ENCODE assay signal across 10 cellular contexts in genomic region chr22:31230155-31230870, GRCh38. TPM values are rescaled to one million over a fixed set of nuclear protein-coding genes. Genes with fewer than 3 reads are reported as not detected.
A peak's percentile ranks its signal among the peaks of the same experiment; 100 is the strongest.
DNase-seq lines count a peak whose midpoint lies in the region; ATAC-seq, FAIRE-seq and TF ChIP-seq lines count a peak whose summit lies in the region.
"Had no signal": no experiment of that assay in that cellular context is flagged by ENCODE, and none has a peak within 500 bp of the region (broad histone marks: within the 10 kb centered on the region; RNA-seq: fewer than 3 reads in every experiment).

No MANE protein-coding gene starts in this region.

- H3K4me2 ChIP-seq in GM23248 (ENCODE audit: unreplicated experiment): no peak overlapping the region

- peak overlapping the region; percentile 24; the same call in 1 of the 2 replicates for H3K9ac ChIP-seq in GM23248

- DNase-seq in GM23248 (peak; percentile 42), heart left ventricle (no peak), small intestine (peak; percentile 57), OCI-M2 (lab: John Stamatoyannopoulos, UW; ENCODE audit: unreplicated experiment) (no peak), AG08395 (ENCODE audit: low spot score) (no peak)
- DNase-seq: NCI-H774 had no signal

- H2AFZ ChIP-seq in GM23248: no peak overlapping the region

- H3K4me1 ChIP-seq in GM23248 (ENCODE audit: insufficient read depth): 0 out of 2 replicates have a peak, but pooled peaks cover 7% of the 10 kb centered on the region
- peaks cover 5 to 72% (median 37%) of the 10 kb centered on the region in 12 donors for H3K4me1 ChIP-seq in heart left ventricle
- peaks cover 7 to 15% of the 10 kb centered on the region in 2 donors for H3K4me1 ChIP-seq in small intestine (ENCODE audit: control insufficient read depth in 2 of 2, insufficient read depth in 1 of 2, low read depth in 1 of 2, low read length in 1 of 2)

- 86 to 90% methylated on average over 6 of the region's 6 CpGs for WGBS in GM23248 (ENCODE audit: low coverage in 1 of 2, low lambda C conversion rate in 2 of 2, missing lambda C conversion rate in 2 of 2), 2 experiments
- WGBS in heart left ventricle, 4 donors: 53 to 66% (median 56%) methylated on average over 6 of the region's 6 CpGs
- WGBS in small intestine, 3 donors: 23 to 45% (median 30%) methylated on average over 6 of the region's 6 CpGs

- in situ Hi-C loops in GM23248 (cut with MboI): no loop called here

- H3K36me3 ChIP-seq in GM23248 (ENCODE audit: low read depth) (no peaks in the 10 kb centered on the region; the same call in 1 of the 2 replicates), heart left ventricle (peaks cover 0 to 22% (median 11%) of the 10 kb centered on the region in 9 donors), small intestine (ENCODE audit: control insufficient read depth in 2 of 2, insufficient read depth in 2 of 2, low read length in 2 of 2) (peaks cover 0 to 3% of the 10 kb centered on the region in 2 donors)

- no peak for FAIRE-seq in small intestine (lab: Jason Lieb, UNC)
- FAIRE-seq: endometrium had no signal

- no peak overlapping the region for H3K4me3 ChIP-seq in GM23248
- peak overlapping the region in 1 of 12 donors; percentile 18 for H3K4me3 ChIP-seq in heart left ventricle
- no peak overlapping the region for H3K4me3 ChIP-seq in small intestine (ENCODE audit: low read depth in 1 of 2, low read length in 2 of 2)

- TF ChIP-seq CTCF in VCaP (conservative IDR thresholded peaks at IDR 0.05) (no peak), heart left ventricle (IDR thresholded peaks at IDR 0.05) (no peak)

- ATAC-seq in heart left ventricle: peak; percentile 35 to 72 (median 62)
- no peak for ATAC-seq in GM18907 (IDR thresholded peaks at IDR 0.05; ENCODE audit: unreplicated experiment)
- ATAC-seq in HG03457 (IDR thresholded peaks at IDR 0.05; ENCODE audit: unreplicated experiment): no peak

- H4K20me1 ChIP-seq in GM23248 (ENCODE audit: insufficient read depth): no peaks in the 10 kb centered on the region

- H3K79me2 ChIP-seq in GM23248 (ENCODE audit: insufficient read depth): no peaks in the 10 kb centered on the region

- no peaks in the 10 kb centered on the region for H3K9me2 ChIP-seq in GM23248 (ENCODE audit: insufficient read depth)

- no peaks in the 10 kb centered on the region for H3K27me3 ChIP-seq in GM23248 (replicated peaks; ENCODE audit: insufficient read depth)
- no peaks in the 10 kb centered on the region for H3K27me3 ChIP-seq in heart left ventricle
- H3K27me3 ChIP-seq in small intestine (ENCODE audit: control insufficient read depth in 2 of 2, insufficient read depth in 2 of 2, low read length in 2 of 2): no peaks in the 10 kb centered on the region

- H3K9me3 ChIP-seq in GM23248 (ENCODE audit: low read depth): no peaks in the 10 kb centered on the region
- H3K9me3 ChIP-seq in heart left ventricle: no peaks in the 10 kb centered on the region
- no peaks in the 10 kb centered on the region for H3K9me3 ChIP-seq in small intestine (ENCODE audit: control insufficient read depth, low read depth)

- intact Hi-C loops in heart left ventricle (cut with DNase I): loop anchor here in 9 of 10 donors (2.0 to 10.0 kb wide), 6 partner anchors 116 to 286 kb away; partner anchors contain the start of gene SELENOM (in 7 of the 9)

- no peak overlapping the region for H3K27ac ChIP-seq in GM23248
- H3K27ac ChIP-seq in VCaP: peak overlapping the region; percentile 22; the same call in 1 of the 2 replicates
- peak overlapping the region; percentile 43 to 95 (median 70) for H3K27ac ChIP-seq in heart left ventricle
- H3K27ac ChIP-seq in small intestine (ENCODE audit: low read depth in 1 of 2, low read length in 1 of 2): peak overlapping the region; percentile 75 to 85

- H3F3A ChIP-seq in GM23248 (ENCODE audit: insufficient read depth): no peaks in the 10 kb centered on the region

- TF ChIP-seq POLR2A in heart left ventricle (IDR thresholded peaks at IDR 0.05): no peak

RNA-seq across cellular contexts. Expression of gene LIMK2, which starts 18.2 kb away (rescaled TPM):
- total RNA-seq in GM23248 (2014; rRNA removed; shearing (Covaris generic)): 19.3 and 19.5 TPM in 2 replicates
- 10.7 and 11.1 TPM in 2 replicates for polyA plus RNA-seq in GM23248 (2016; fragmentation: Nextera tagmentation; extraction: Ambion mirVana)
- 10 to 100 TPM in 4 of 9 donors, 1 to 10 TPM in 5; 7.1 to 33.3 (median 9.4) TPM for total RNA-seq in heart left ventricle
- 10 to 100 TPM in 1 of 2 donors, 1 to 10 TPM in 1; 7.0 to 10.9 TPM for polyA plus RNA-seq in heart left ventricle
- polyA plus RNA-seq in small intestine: 10 to 100 TPM; 15.7 to 37.1 (median 21.1) TPM

Comparison
In these comparisons a context has a peak if more than half of its experiments do, and no peak if none do; other contexts are left out.
1. DNase-seq: peak in GM23248 (single experiment) and small intestine (single experiment); none in heart left ventricle (0 of 5), OCI-M2 (single experiment) and AG08395 (single experiment).
2. ATAC-seq: peak in heart left ventricle (4 of 4); none in GM18907 (single experiment) and HG03457 (single experiment).